Comparison of ENCODE assay signal across 8 cellular contexts in genomic region chr11:65884716-65885092, GRCh38. TPM values are rescaled to one million over a fixed set of nuclear protein-coding genes. Genes with fewer than 3 reads are reported as not detected.
DNase-seq lines count a peak whose midpoint lies in the region; ATAC-seq, FAIRE-seq and TF ChIP-seq lines count a peak whose summit lies in the region.

No MANE protein-coding gene starts in this region.

- TF ChIP-seq POLR2A in gastroesophageal sphincter (IDR thresholded peaks at IDR 0.05), result no peak

- H4K20me1 ChIP-seq in Loucy (ENCODE audit: insufficient read depth, low read length, poor library complexity, severe bottlenecking), result peaks cover 6% of the 10 kb centered on the region

- peaks cover 60% of the 10 kb centered on the region for H3K4me1 ChIP-seq in Loucy (ENCODE audit: insufficient read depth, low read length, poor library complexity, severe bottlenecking)
- H3K4me1 ChIP-seq in SJCRH30, result peaks cover 3% of the 10 kb centered on the region; the same call in 1 of the 2 replicates
- peaks cover 0 to 46% (median 20%) of the 10 kb centered on the region in 3 donors for H3K4me1 ChIP-seq in gastroesophageal sphincter
- peaks cover 0 to 14% (median 7%) of the 10 kb centered on the region in 3 donors for H3K4me1 ChIP-seq in pancreas

- H3K27ac ChIP-seq in SJCRH30 (no peak overlapping the region), gastroesophageal sphincter (peak overlapping the region in 3 of 4 donors; percentile 20 to 65 (median 64)), pancreas (no peak overlapping the region)

- peak overlapping the region; percentile 53 for H3K9ac ChIP-seq in Loucy (ENCODE audit: low read depth, low read length, poor library complexity, severe bottlenecking)

- H3K27me3 ChIP-seq in Loucy (ENCODE audit: insufficient read depth, low read length, poor library complexity, severe bottlenecking), result no peaks in the 10 kb centered on the region
- no peaks in the 10 kb centered on the region for H3K27me3 ChIP-seq in SJCRH30
- H3K27me3 ChIP-seq in gastroesophageal sphincter, result no peaks in the 10 kb centered on the region
- no peaks in the 10 kb centered on the region for H3K27me3 ChIP-seq in pancreas

- H2AFZ ChIP-seq in Loucy (ENCODE audit: low read length), result no peak overlapping the region

- peaks cover 11% of the 10 kb centered on the region; the same call in 1 of the 2 replicates for H3K36me3 ChIP-seq in Loucy (ENCODE audit: insufficient read depth, low read length)
- H3K36me3 ChIP-seq in SJCRH30, result peaks cover 17% of the 10 kb centered on the region
- H3K36me3 ChIP-seq in gastroesophageal sphincter, result peaks cover 0 to 49% of the 10 kb centered on the region in 2 donors
- H3K36me3 ChIP-seq in pancreas, result peaks cover 0 to 4% (median 0%) of the 10 kb centered on the region in 3 donors

- TF ChIP-seq CTCF in Loucy (conservative IDR thresholded peaks at IDR 0.05; ENCODE audit: low read length) (peak; percentile 100), gastroesophageal sphincter (IDR thresholded peaks at IDR 0.05) (peak in 3 of 4 experiments; percentile 99 to 100 (median 99)), pancreas (IDR thresholded peaks at IDR 0.05) (peak; percentile 95 to 100 (median 98))

- no peak for TF ChIP-seq EP300 in gastroesophageal sphincter (IDR thresholded peaks at IDR 0.05)

- H3K9me3 ChIP-seq in Loucy (ENCODE audit: insufficient read depth, low read depth, low read length) (no peaks in the 10 kb centered on the region), SJCRH30 (replicated peaks) (no peaks in the 10 kb centered on the region), gastroesophageal sphincter (no peaks in the 10 kb centered on the region), pancreas (no peaks in the 10 kb centered on the region)

- no peaks in the 10 kb centered on the region for H3K9me2 ChIP-seq in Loucy (replicated peaks; ENCODE audit: low read depth, low read length)

- DNase-seq in EL (peak; percentile 70), SJCRH30 (peak; percentile 73 to 83), activated gamma-delta T cell treated with Interleukin-2 at 50 U/mL for 16 hours (peak; percentile 82), pancreas (peak in 5 of 6 donors; percentile 60 to 91 (median 86)), urothelium cell line (ENCODE audit: low spot score) (peak; percentile 87)

- H3K79me2 ChIP-seq in Loucy (ENCODE audit: insufficient read depth, low read length), result peaks cover 41% of the 10 kb centered on the region

- WGBS in gastroesophageal sphincter (ENCODE audit: low coverage in 1 of 2), 2 donors, result no CpG with 5 or more reads among the region's 9 CpGs
- WGBS in pancreas, 2 donors, result 12 to 17% methylated on average over 9 of the region's 9 CpGs

- FAIRE-seq in pancreas (lab: Jason Lieb, UNC) (no peak), urothelium cell line (lab: Jason Lieb, UNC) (peak; percentile 66)

- H3F3A ChIP-seq in Loucy (ENCODE audit: low read depth), result no peaks in the 10 kb centered on the region

- ATAC-seq in gastroesophageal sphincter, result peak; percentile 15
- peak; percentile 26 to 56 (median 40) for ATAC-seq in pancreas
- ATAC-seq in HG03378 (IDR thresholded peaks at IDR 0.05; ENCODE audit: unreplicated experiment), result no peak

- H3K4me3 ChIP-seq in Loucy (ENCODE audit: low read length, poor library complexity, severe bottlenecking) (peak overlapping the region; percentile 57), SJCRH30 (no peak overlapping the region), gastroesophageal sphincter (no peak overlapping the region), pancreas (no peak overlapping the region)

- intact Hi-C loops in pancreas (cut with DNase I), result loop anchor here in 2 of 3 donors (5.0 kb wide), 2 partner anchors 103 to 172 kb away; partner anchors contain the start of gene KAT5 (in 1 of the 2)

- H3K4me2 ChIP-seq in Loucy (ENCODE audit: low read depth, low read length, poor library complexity, severe bottlenecking), result peak overlapping the region; percentile 92

RNA-seq across cellular contexts. Expression of gene FIBP, which starts 3.6 kb away (rescaled TPM):
- total RNA-seq in SJCRH30 (2014; rRNA removed; shearing (Covaris generic)), result 64.3 and 68.1 TPM in 2 replicates
- total RNA-seq in gastroesophageal sphincter (10 to 100 TPM; 35.2 to 62.3 (median 54.6) TPM), pancreas (10 to 100 TPM; 18.0 to 28.5 (median 22.7) TPM)
- polyA plus RNA-seq in pancreas, result 10 to 100 TPM; 35.0 to 56.2 TPM

RNA-seq across cellular contexts. Expression of gene CTSW, which starts 5.1 kb away (rescaled TPM):
- total RNA-seq in SJCRH30 (2014; rRNA removed; shearing (Covaris generic)), result not detected in 2 replicates
- 1 to 10 TPM in 1 of 4 donors, under 1 TPM in 2, not detected in 1; 0.52 to 3.6 (median 0.94) TPM for total RNA-seq in gastroesophageal sphincter
- total RNA-seq in pancreas, result under 1 TPM in 5 of 6 donors, not detected in 1; 0.14 to 0.72 (median 0.46) TPM
- polyA plus RNA-seq in pancreas, result under 1 TPM; 0.31 to 0.65 TPM

RNA-seq across cellular contexts. Expression of gene CCDC85B, which starts 5.8 kb away (rescaled TPM):
- 25.2 and 30.6 TPM in 2 replicates for total RNA-seq in SJCRH30 (2014; rRNA removed; shearing (Covaris generic))
- total RNA-seq in gastroesophageal sphincter (100 to 1,000 TPM in 1 of 4 donors, 10 to 100 TPM in 3; 68.7 to 111 (median 77.7) TPM), pancreas (10 to 100 TPM in 3 of 6 donors, 1 to 10 TPM in 3; 7.7 to 18.9 (median 10.1) TPM)
- polyA plus RNA-seq in pancreas, result 10 to 100 TPM; 13.8 to 22.4 TPM

RNA-seq across cellular contexts. Expression of gene EFEMP2, which starts 12.1 kb away (rescaled TPM):
- total RNA-seq in SJCRH30 (2014; rRNA removed; shearing (Covaris generic)), result 21.5 and 23.9 TPM in 2 replicates
- total RNA-seq in gastroesophageal sphincter (10 to 100 TPM; 55.6 to 92.8 (median 81.2) TPM), pancreas (10 to 100 TPM; 11.3 to 40.6 (median 14.9) TPM)
- polyA plus RNA-seq in pancreas, result 10 to 100 TPM; 38.3 to 51.0 TPM

RNA-seq across cellular contexts. Expression of gene FOSL1, which starts 15.5 kb away (rescaled TPM):
- total RNA-seq in SJCRH30 (2014; rRNA removed; shearing (Covaris generic)), result 1.5 and 1.9 TPM in 2 replicates
- 10 to 100 TPM in 1 of 4 donors, 1 to 10 TPM in 3; 1.4 to 24.9 (median 4.1) TPM for total RNA-seq in gastroesophageal sphincter
- total RNA-seq in pancreas, result 1 to 10 TPM in 1 of 6 donors, under 1 TPM in 5; 0.19 to 1.2 (median 0.45) TPM
- 1 to 10 TPM; 2.2 to 4.3 TPM for polyA plus RNA-seq in pancreas

Comparison
In these comparisons a context has a peak if more than half of its experiments do, and no peak if none do; other contexts are left out.
1. H3K27ac ChIP-seq: peak in gastroesophageal sphincter (3 of 4); none in SJCRH30 (single experiment) and pancreas (0 of 4).
2. Peak in every context shown above with its lines, with median percentiles within 50 percentile points of each other: DNase-seq and CTCF ChIP-seq.